1 cellular context compared by ENCODE assay signal in genomic region chr6:116159782-116160524, GRCh38.
TF ChIP-seq lines count a peak whose summit lies in the region.

No MANE protein-coding gene starts in this region.

TF ChIP-seq in H1, 55 proteins besides CTCF, POLR2A, EP300 and RAD21 (continued from another document):
- TF ChIP-seq CHD7 (IDR thresholded peaks at IDR 0.05; ENCODE audit: insufficient replicate concordance, low read length) (no peak), POU5F1 (IDR thresholded peaks at IDR 0.05; ENCODE audit: low read depth, low read length) (no peak), KDM4A (IDR thresholded peaks at IDR 0.05; ENCODE audit: low read depth, low read length, severe bottlenecking) (no peak), GABPA (IDR thresholded peaks at IDR 0.05; ENCODE audit: borderline replicate concordance, insufficient read depth, low read length) (no peak), EGR1 (IDR thresholded peaks at IDR 0.05; ENCODE audit: borderline replicate concordance, low read depth, low read length) (no peak), E2F6 (IDR thresholded peaks at IDR 0.05) (no peak), CEBPB (IDR thresholded peaks at IDR 0.05; ENCODE audit: low read depth, low read length) (no peak)
TF ChIP-seq in H1: peak in this region for 0.
